24 cellular contexts compared by ENCODE assay signal in genomic region chr15:73397461-73397860, GRCh38. TPM values are rescaled to one million over a fixed set of nuclear protein-coding genes. Genes with fewer than 3 reads are reported as not detected.
"Had no signal": no experiment of that assay in that cellular context is flagged by ENCODE, and none has a peak within 500 bp of the region (broad histone marks: within the 10 kb centered on the region; RNA-seq: fewer than 3 reads in every experiment).

No MANE protein-coding gene starts in this region.

- H3K27me3 Mint-ChIP-seq: activated naive CD8-positive, alpha-beta T cell had no signal

- H3K36me3 Mint-ChIP-seq: activated naive CD8-positive, alpha-beta T cell; natural killer cell had no signal

- H3K4me3 ChIP-seq: lower lobe of right lung, thyroid gland had no signal

- H3K9me3 Mint-ChIP-seq: activated T-helper 1 cell treated with anti-CD3 and anti-CD28 coated beads, Interleukin-12 subunit alpha, Interleukin-12 subunit beta, Interleukin-2, Interleukin-4 antibody, amounts not matched to agents 30 ng/mL and 10 ng/mL and 1 ng/mL, durations not matched to agents 14 hours and 24 hours and 36 hours; natural killer cell had no signal

- H3K27me3 ChIP-seq: thyroid gland had no signal

- H3K4me1 Mint-ChIP-seq: activated CD4-positive, alpha-beta T cell treated with anti-CD3 and anti-CD28 coated beads for 36 hours; natural killer cell had no signal

- ATAC-seq: activated CD4-positive, alpha-beta T cell treated with anti-CD3 and anti-CD28 coated beads for 36 hours; lower lobe of right lung; natural killer cell had no signal

- DNase-seq: activated CD4-positive, alpha-beta T cell treated with anti-CD3 and anti-CD28 coated beads for 36 hours; activated CD4-positive, alpha-beta T cell treated with anti-CD3 and anti-CD28 coated beads, Interleukin-2, amount 50 U/mL, for 48 hours; activated gamma-delta T cell treated with Interleukin-2 at 50 U/mL for 16 hours; activated T-cell treated with anti-CD3 and anti-CD28 coated beads for 4 hours; amniotic stem cell; erythroblast; foreskin melanocyte; hypothalamus; lower lobe of right lung; natural killer cell; nucleus accumbens; retina; stimulated activated CD4-positive, alpha-beta T cell treated with anti-CD3 and anti-CD28 coated beads, Interleukin-12 subunit alpha, Interleukin-12 subunit beta, amount 100 ng/mL, for 4 hours; stimulated activated CD4-positive, alpha-beta T cell treated with anti-CD3 and anti-CD28 coated beads, Interleukin-1b, Interleukin-23, amount 100 ng/mL, for 48 hours; stimulated activated CD8-positive, alpha-beta memory T cell treated with anti-CD3 and anti-CD28 coated beads, Interleukin-4, amount 100 ng/mL, for 48 hours; stimulated activated naive CD4-positive, alpha-beta T cell; thyroid gland had no signal

- H3K27ac Mint-ChIP-seq: activated CD4-positive, alpha-beta T cell treated with anti-CD3 and anti-CD28 coated beads for 36 hours; activated naive CD8-positive, alpha-beta T cell; activated T-helper 1 cell treated with anti-CD3 and anti-CD28 coated beads, Interleukin-12 subunit alpha, Interleukin-12 subunit beta, Interleukin-2, Interleukin-4 antibody, amounts not matched to agents 30 ng/mL and 10 ng/mL and 1 ng/mL, durations not matched to agents 14 hours and 24 hours and 36 hours; natural killer cell had no signal

- H3K4me1 ChIP-seq: lower lobe of right lung, thyroid gland had no signal

- H3K36me3 ChIP-seq: lower lobe of right lung, thyroid gland had no signal

- H3K27ac ChIP-seq: lower lobe of right lung, thyroid gland had no signal

- H3K9me3 ChIP-seq: lower lobe of right lung, thyroid gland had no signal

- H3K4me3 Mint-ChIP-seq: activated CD4-positive, alpha-beta T cell treated with anti-CD3 and anti-CD28 coated beads for 36 hours; activated naive CD8-positive, alpha-beta T cell; activated T-helper 1 cell treated with anti-CD3 and anti-CD28 coated beads, Interleukin-12 subunit alpha, Interleukin-12 subunit beta, Interleukin-2, Interleukin-4 antibody, amounts not matched to agents 30 ng/mL and 10 ng/mL and 1 ng/mL, durations not matched to agents 14 hours and 24 hours and 36 hours; natural killer cell had no signal

RNA-seq across cellular contexts. Expression of gene HCN4, which starts 28.7 kb away (rescaled TPM):
- total RNA-seq: activated CD4-positive, alpha-beta T cell treated with anti-CD3 and anti-CD28 coated beads for 36 hours; activated T-helper 1 cell treated with anti-CD3 and anti-CD28 coated beads, Interleukin-12 subunit alpha, Interleukin-12 subunit beta, Interleukin-2, Interleukin-4 antibody, amounts not matched to agents 30 ng/mL and 10 ng/mL and 1 ng/mL, durations not matched to agents 14 hours and 24 hours and 36 hours; dermis microvascular lymphatic vessel endothelial cell; natural killer cell; T-helper 2 cell treated with Interferon-gamma antibody and Interleukin-4, amounts not matched to agents 100 ng/mL and 5 ng/mL, for 36 hours; urinary bladder had no signal
- polyA plus RNA-seq: keratinocyte, urinary bladder had no signal

RNA-seq across cellular contexts. Expression of gene REC114, which starts 45.5 kb away (rescaled TPM):
- total RNA-seq: activated CD4-positive, alpha-beta T cell treated with anti-CD3 and anti-CD28 coated beads for 36 hours; activated T-helper 1 cell treated with anti-CD3 and anti-CD28 coated beads, Interleukin-12 subunit alpha, Interleukin-12 subunit beta, Interleukin-2, Interleukin-4 antibody, amounts not matched to agents 30 ng/mL and 10 ng/mL and 1 ng/mL, durations not matched to agents 14 hours and 24 hours and 36 hours; dermis microvascular lymphatic vessel endothelial cell; lower lobe of right lung; natural killer cell; subcutaneous adipose tissue; T-helper 2 cell treated with Interferon-gamma antibody and Interleukin-4, amounts not matched to agents 100 ng/mL and 5 ng/mL, for 36 hours; thyroid gland; urinary bladder had no signal
- polyA plus RNA-seq: keratinocyte, urinary bladder had no signal
